ENCODE assay signal across 9 cellular contexts in genomic region chr10:49187950-49188761, GRCh38. TPM values are rescaled to one million over a fixed set of nuclear protein-coding genes. Genes with fewer than 3 reads are reported as not detected.
DNase-seq lines count a peak whose midpoint lies in the region; ATAC-seq and TF ChIP-seq lines count a peak whose summit lies in the region.
"Had no signal": no experiment of that assay in that cellular context is flagged by ENCODE, and none has a peak within 500 bp of the region (broad histone marks: within the 10 kb centered on the region; RNA-seq: fewer than 3 reads in every experiment).

TMEM273 (minus strand) TSS chr10:49188391; CDS start chr10:49188336, 55 bp downstream.

- H3K27ac ChIP-seq in PC-9 (peak within 1 kb of the TSS; percentile 63), GM23248 (no peak within 1 kb of the TSS)
- H3K27ac ChIP-seq: A549 had no signal

- H3K9me3 Mint-ChIP-seq in natural killer cell treated with Interleukin-12 subunit alpha and Interleukin-12 subunit beta and Interleukin-15 and Interleukin-18, amount 100 ng/mL, for 72 hours: no peaks in the 10 kb centered on the region

- WGBS in GM23248 (ENCODE audit: low coverage in 1 of 2, low lambda C conversion rate in 2 of 2, missing lambda C conversion rate in 2 of 2), 2 experiments: 77 to 83% methylated on average over 9 of the region's 9 CpGs

- H2AFZ ChIP-seq in PC-9 (no peak within 1 kb of the TSS), GM23248 (no peak within 1 kb of the TSS)

- POLR2A ChIA-PET in PC-9 (lab: Charles Lee; ENCODE audit: unreplicated experiment): interaction anchor here (0.7 kb wide), 1 partner anchor 1283 kb away, joined by 4 read pairs; no protein-coding TSS in a partner anchor

- peak within 1 kb of the TSS; percentile 87 to 99 for H3K27ac Mint-ChIP-seq in natural killer cell treated with Interleukin-12 subunit alpha and Interleukin-12 subunit beta and Interleukin-15 and Interleukin-18, amount 100 ng/mL, for 72 hours

- TF ChIP-seq CTCF in PC-9 (conservative IDR thresholded peaks at IDR 0.05): no peak

- peak; percentile 79 for ATAC-seq in HG02885 (IDR thresholded peaks at IDR 0.05; ENCODE audit: poor library complexity, unreplicated experiment)
- ATAC-seq in natural killer cell treated with Interleukin-12 subunit alpha and Interleukin-12 subunit beta and Interleukin-15 and Interleukin-18, amount 100 ng/mL, for 72 hours: peak; percentile 73 to 83
- ATAC-seq: A549 had no signal

- peak within 1 kb of the TSS; percentile 64 for H3K4me2 ChIP-seq in PC-9
- H3K4me2 ChIP-seq in GM23248 (ENCODE audit: unreplicated experiment): no peak within 1 kb of the TSS
- H3K4me2 ChIP-seq: A549 had no signal

- in situ Hi-C loops in GM23248 (cut with MboI): no loop called here

- H3F3A ChIP-seq in PC-9 (ENCODE audit: insufficient read depth, low read depth): peaks cover 6% of the 10 kb centered on the region; the same call in 1 of the 2 replicates
- no peaks in the 10 kb centered on the region for H3F3A ChIP-seq in GM23248 (ENCODE audit: insufficient read depth)

- no peaks in the 10 kb centered on the region for H3K9me2 ChIP-seq in PC-9 (ENCODE audit: insufficient read depth)
- no peaks in the 10 kb centered on the region for H3K9me2 ChIP-seq in GM23248 (ENCODE audit: insufficient read depth)

- intact Hi-C loops in PC-9 (cut with micrococcal nuclease; ENCODE audit: unreplicated experiment): no loop called here

- DNase-seq in NK-92 treated with Interleukin-12 subunit alpha and Interleukin-12 subunit beta, amount 100 ng/mL, for 24 hours (lab: John Stamatoyannopoulos, UW): peak; percentile 37
- DNase-seq in NK-92 (lab: John Stamatoyannopoulos, UW; ENCODE audit: unreplicated experiment) (no peak), PC-9 (peak; percentile 72 to 94), dermis microvascular lymphatic vessel endothelial cell (ENCODE audit: low read depth in 2 of 2) (peak in 1 of 2 donors; percentile 24), SHP77 treated with DMSO at 0.1 percent for 48 hours (lab: John Stamatoyannopoulos, UW) (no peak), GM23248 (no peak)
- DNase-seq in natural killer cell treated with Interleukin-12 subunit alpha and Interleukin-12 subunit beta and Interleukin-15 and Interleukin-18, amount 100 ng/mL, for 72 hours (ENCODE audit: low spot score): no peak

- no peaks in the 10 kb centered on the region for H3K27me3 ChIP-seq in PC-9 (ENCODE audit: insufficient read depth, low read depth)
- H3K27me3 ChIP-seq in GM23248 (replicated peaks; ENCODE audit: insufficient read depth): peaks cover 4% of the 10 kb centered on the region; the same call in 1 of the 2 replicates

- peaks cover 60 to 83% of the 10 kb centered on the region in 2 donors for H3K4me1 Mint-ChIP-seq in natural killer cell treated with Interleukin-12 subunit alpha and Interleukin-12 subunit beta and Interleukin-15 and Interleukin-18, amount 100 ng/mL, for 72 hours (ENCODE audit: low read depth in 2 of 2)

- H3K79me2 ChIP-seq in PC-9 (ENCODE audit: low read depth): no peaks in the 10 kb centered on the region
- H3K79me2 ChIP-seq in GM23248 (ENCODE audit: insufficient read depth): no peaks in the 10 kb centered on the region

- H3K4me1 ChIP-seq in PC-9 (replicated peaks; ENCODE audit: insufficient read depth) (peaks cover 28% of the 10 kb centered on the region), GM23248 (ENCODE audit: insufficient read depth) (no peaks in the 10 kb centered on the region)
- H3K4me1 ChIP-seq: A549 had no signal

- H3K4me3 ChIP-seq in PC-9 (no peak within 1 kb of the TSS), GM23248 (no peak within 1 kb of the TSS)
- H3K4me3 ChIP-seq: A549 had no signal

- peak within 1 kb of the TSS; percentile 91 for H3K4me3 Mint-ChIP-seq in natural killer cell treated with Interleukin-12 subunit alpha and Interleukin-12 subunit beta and Interleukin-15 and Interleukin-18, amount 100 ng/mL, for 72 hours

- H3K9me3 ChIP-seq in PC-9 (ENCODE audit: insufficient read depth, low read depth) (no peaks in the 10 kb centered on the region), GM23248 (ENCODE audit: low read depth) (no peaks in the 10 kb centered on the region)
- H3K9me3 ChIP-seq: A549 had no signal

- no peaks in the 10 kb centered on the region for H4K20me1 ChIP-seq in PC-9 (ENCODE audit: insufficient read depth)
- H4K20me1 ChIP-seq in GM23248 (ENCODE audit: insufficient read depth): no peaks in the 10 kb centered on the region

- H3K9ac ChIP-seq in GM23248: no peak within 1 kb of the TSS

- H3K36me3 ChIP-seq in PC-9 (ENCODE audit: low read depth): no peaks in the 10 kb centered on the region
- H3K36me3 ChIP-seq in GM23248 (ENCODE audit: low read depth): no peaks in the 10 kb centered on the region

- peaks cover 8% of the 10 kb centered on the region for H3K36me3 Mint-ChIP-seq in natural killer cell treated with Interleukin-12 subunit alpha and Interleukin-12 subunit beta and Interleukin-15 and Interleukin-18, amount 100 ng/mL, for 72 hours

- CTCF ChIA-PET in PC-9 (lab: Charles Lee): no interaction called here

- no peaks in the 10 kb centered on the region for H3K27me3 Mint-ChIP-seq in natural killer cell treated with Interleukin-12 subunit alpha and Interleukin-12 subunit beta and Interleukin-15 and Interleukin-18, amount 100 ng/mL, for 72 hours

- no TSS peak for BruUV-seq in PC-9 (replicated peaks; lab: Mats Ljungman, UMichigan)

RNA-seq across cellular contexts. Expression of gene TMEM273, which starts in this region (rescaled TPM):
- total RNA-seq in PC-9 (2021): 0.26 and 2.2 TPM in 2 replicates
- total RNA-seq in dermis microvascular lymphatic vessel endothelial cell: 14.8 and 68.7 TPM in 2 replicates
- 10 to 100 TPM; 13.2 to 86.0 TPM for total RNA-seq in natural killer cell treated with Interleukin-12 subunit alpha and Interleukin-12 subunit beta and Interleukin-15 and Interleukin-18, amount 100 ng/mL, for 72 hours
- total RNA-seq in GM23248 (2014; rRNA removed; shearing (Covaris generic)): not detected in 2 replicates
- not detected in 2 replicates for polyA plus RNA-seq in GM23248 (2016; fragmentation: Nextera tagmentation; extraction: Ambion mirVana)
- polyA plus RNA-seq: A549 had no signal

Comparison
In these comparisons a context has a peak if more than half of its experiments do, and no peak if none do; other contexts are left out.
1. DNase-seq: peak in NK-92 treated with Interleukin-12 subunit alpha and Interleukin-12 subunit beta, amount 100 ng/mL, for 24 hours (single experiment) and PC-9 (2 of 2); none in NK-92 (single experiment), natural killer cell treated with Interleukin-12 subunit alpha and Interleukin-12 subunit beta and Interleukin-15 and Interleukin-18, amount 100 ng/mL, for 72 hours (single experiment), SHP77 treated with DMSO at 0.1 percent for 48 hours (single experiment) and GM23248 (single experiment).